24 cellular contexts compared by ENCODE assay signal in the genomic region with DNA sequence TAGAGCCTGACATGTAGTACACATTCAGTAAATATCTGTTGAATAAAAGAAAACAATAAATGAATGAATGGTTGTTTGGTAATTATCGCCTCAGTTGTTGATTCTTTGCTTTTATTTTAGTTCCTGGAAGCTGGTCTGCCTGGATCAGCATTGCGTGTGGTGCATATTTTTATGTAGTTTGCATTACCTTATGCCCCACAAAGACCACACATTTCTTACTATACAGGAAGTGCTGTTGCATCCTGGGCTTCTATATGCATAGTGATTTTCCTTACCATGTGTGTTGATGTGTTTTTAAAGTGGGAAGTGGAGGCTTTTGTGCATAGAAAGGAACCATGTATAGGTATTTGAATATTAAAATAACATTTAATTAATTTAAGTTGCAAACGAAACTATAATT. TPM values are rescaled to one million over a fixed set of nuclear protein-coding genes. Genes with fewer than 3 reads are reported as not detected.
DNase-seq lines count a peak whose midpoint lies in the region; ATAC-seq and TF ChIP-seq lines count a peak whose summit lies in the region.
"Had no signal": no experiment of that assay in that cellular context is flagged by ENCODE, and none has a peak within 500 bp of the region (broad histone marks: within the 10 kb centered on the region; RNA-seq: fewer than 3 reads in every experiment).

No MANE protein-coding gene starts in this region.

- H3K79me2 ChIP-seq in DOHH2 (ENCODE audit: control insufficient read depth, low read length): no peaks in the 10 kb centered on the region

- H3K4me2 ChIP-seq in DOHH2 (ENCODE audit: low read length) (peak overlapping the region; percentile 59), mesenchymal stem cell (ENCODE audit: low read length, poor library complexity, severe bottlenecking) (no peak overlapping the region)

- H3K27me3 ChIP-seq in CD8-positive, alpha-beta T cell (ENCODE audit: insufficient read depth, low read length): no peaks in the 10 kb centered on the region
- no peaks in the 10 kb centered on the region for H3K27me3 ChIP-seq in DOHH2 (ENCODE audit: control insufficient read depth, low read length)
- no peaks in the 10 kb centered on the region for H3K27me3 ChIP-seq in lower lobe of right lung (ENCODE audit: low read depth)
- no peaks in the 10 kb centered on the region for H3K27me3 ChIP-seq in mesenchymal stem cell (ENCODE audit: control insufficient read depth in 1 of 2, insufficient read depth in 1 of 2, low read length in 2 of 2)

- H4K8ac ChIP-seq in mesenchymal stem cell (ENCODE audit: low read length): no peak overlapping the region

- WGBS in mesenchymal stem cell: 74% methylated on average over 2 of the region's 3 CpGs

- no peaks in the 10 kb centered on the region for H3K36me3 ChIP-seq in CD8-positive, alpha-beta T cell (ENCODE audit: insufficient read depth, low read length)
- H3K36me3 ChIP-seq in DOHH2 (ENCODE audit: control insufficient read depth, low read length) (no peaks in the 10 kb centered on the region), lower lobe of right lung (no peaks in the 10 kb centered on the region), mesenchymal stem cell (ENCODE audit: control insufficient read depth in 1 of 2, insufficient read depth in 2 of 2, low read depth in 1 of 2, low read length in 2 of 2) (no peaks in the 10 kb centered on the region)

- H3K79me1 ChIP-seq in mesenchymal stem cell (replicated peaks; ENCODE audit: low read length, poor library complexity, severe bottlenecking): no peaks in the 10 kb centered on the region

- H3K27me3 Mint-ChIP-seq in CD8-positive, alpha-beta T cell (ENCODE audit: low read depth): no peaks in the 10 kb centered on the region
- no peaks in the 10 kb centered on the region for H3K27me3 Mint-ChIP-seq in activated CD8-positive, alpha-beta T cell treated with anti-CD3 and anti-CD28 coated beads, Interleukin-2, amount 10 ng/mL, durations not matched to agents 7 days and 5 days (ENCODE audit: low read depth)
- no peaks in the 10 kb centered on the region for H3K27me3 Mint-ChIP-seq in stimulated activated memory B cell treated with anti-CD40 and anti-IgM and Interleukin-4, amounts not matched to agents 10 μg/mL and 1 μg/mL and 100 μg/mL, for 72 hours

- no peaks in the 10 kb centered on the region for H3K9me2 ChIP-seq in DOHH2 (replicated peaks; ENCODE audit: control insufficient read depth, low read length)

- no peak overlapping the region for H2BK15ac ChIP-seq in mesenchymal stem cell (ENCODE audit: low read depth, poor library complexity, severe bottlenecking)

- no peak overlapping the region for H3K23ac ChIP-seq in mesenchymal stem cell (ENCODE audit: low read length in 2 of 2)

- peaks cover 34% of the 10 kb centered on the region for H3K4me1 Mint-ChIP-seq in CD8-positive, alpha-beta T cell (ENCODE audit: low read depth)
- peaks cover 59% of the 10 kb centered on the region for H3K4me1 Mint-ChIP-seq in activated CD8-positive, alpha-beta T cell treated with anti-CD3 and anti-CD28 coated beads, Interleukin-2, amount 10 ng/mL, durations not matched to agents 7 days and 5 days (ENCODE audit: low read depth)
- peaks cover 29% of the 10 kb centered on the region for H3K4me1 Mint-ChIP-seq in stimulated activated memory B cell treated with anti-CD40 and anti-IgM and Interleukin-4, amounts not matched to agents 10 μg/mL and 1 μg/mL and 100 μg/mL, for 72 hours
- H3K4me1 Mint-ChIP-seq: CD14-positive monocyte had no signal

- 0 out of 2 replicates have a peak, but pooled peaks cover 11% of the 10 kb centered on the region for H3F3A ChIP-seq in DOHH2 (ENCODE audit: control insufficient read depth, insufficient read depth)

- H3K36me3 Mint-ChIP-seq in CD8-positive, alpha-beta T cell: peaks cover 5% of the 10 kb centered on the region
- peaks cover 18% of the 10 kb centered on the region for H3K36me3 Mint-ChIP-seq in activated CD8-positive, alpha-beta T cell treated with anti-CD3 and anti-CD28 coated beads, Interleukin-2, amount 10 ng/mL, durations not matched to agents 7 days and 5 days (ENCODE audit: low read depth)
- peaks cover 12% of the 10 kb centered on the region for H3K36me3 Mint-ChIP-seq in stimulated activated memory B cell treated with anti-CD40 and anti-IgM and Interleukin-4, amounts not matched to agents 10 μg/mL and 1 μg/mL and 100 μg/mL, for 72 hours
- H3K36me3 Mint-ChIP-seq: CD14-positive monocyte had no signal

- intact Hi-C loops in CD8-positive, alpha-beta T cell (cut with DNase I, micrococcal nuclease): no loop called here
- intact Hi-C loops in lower lobe of right lung (cut with DNase I): no loop called here

- CTCF ChIA-PET in CD8-positive, alpha-beta T cell (lab: Charles Lee): no interaction called here
- CTCF ChIA-PET in activated CD8-positive, alpha-beta T cell treated with anti-CD3 and anti-CD28 coated beads, Interleukin-2, amount 10 ng/mL, durations not matched to agents 7 days and 5 days (lab: Charles Lee): no interaction called here

- H3K9me3 Mint-ChIP-seq in CD8-positive, alpha-beta T cell: peaks cover 4% of the 10 kb centered on the region
- no peaks in the 10 kb centered on the region for H3K9me3 Mint-ChIP-seq in activated CD8-positive, alpha-beta T cell treated with anti-CD3 and anti-CD28 coated beads, Interleukin-2, amount 10 ng/mL, durations not matched to agents 7 days and 5 days (ENCODE audit: insufficient read depth)
- H3K9me3 Mint-ChIP-seq in stimulated activated memory B cell treated with anti-CD40 and anti-IgM and Interleukin-4, amounts not matched to agents 10 μg/mL and 1 μg/mL and 100 μg/mL, for 72 hours: peaks cover 8% of the 10 kb centered on the region

- H3K18ac ChIP-seq in mesenchymal stem cell (ENCODE audit: low read depth in 1 of 2, low read length in 2 of 2): no peak overlapping the region

- no peak for DNase-seq in CD8-positive, alpha-beta T cell
- DNase-seq in activated CD8-positive, alpha-beta T cell treated with anti-CD3 and anti-CD28 coated beads, Interleukin-2, amount 10 ng/mL, durations not matched to agents 7 days and 5 days: peak; percentile 46
- DNase-seq in midbrain (lab: John Stamatoyannopoulos, UW) (no peak), lower lobe of right lung (no peak), mesenchymal stem cell (no peak)
- DNase-seq: Calu3, DMS153, HCEC 1CT, KG1, MM.1S, NCI-H1048, NCI-H1417, NCI-H1694 treated with DMSO at 0.1 percent for 48 hours, NCI-H2081 treated with DMSO at 0.1 percent for 48 hours, NCI-H2171, NCI-H226, NCI-H510A, NCI-H69, SHP77 treated with DMSO at 0.1 percent for 48 hours had no signal

- peaks cover 5% of the 10 kb centered on the region for H3K4me1 ChIP-seq in CD8-positive, alpha-beta T cell (ENCODE audit: insufficient read depth, low read length)
- peaks cover 79% of the 10 kb centered on the region for H3K4me1 ChIP-seq in DOHH2 (ENCODE audit: control insufficient read depth, low read length)
- H3K4me1 ChIP-seq in lower lobe of right lung: no peaks in the 10 kb centered on the region
- H3K4me1 ChIP-seq in mesenchymal stem cell (ENCODE audit: control insufficient read depth, insufficient read depth, low read depth, low read length): peaks cover 1% of the 10 kb centered on the region

- no peak overlapping the region for H2BK5ac ChIP-seq in mesenchymal stem cell (ENCODE audit: low read depth, low read length, poor library complexity, severe bottlenecking)

- TF ChIP-seq CTCF in CD8-positive, alpha-beta T cell (IDR thresholded peaks at IDR 0.05): no peak
- TF ChIP-seq CTCF in DOHH2 (IDR thresholded peaks at IDR 0.05; ENCODE audit: low read depth, low read length, poor library complexity, severe bottlenecking) (no peak), lower lobe of right lung (IDR thresholded peaks at IDR 0.05) (no peak)

- H3K4me3 ChIP-seq in CD8-positive, alpha-beta T cell (ENCODE audit: low read depth, low read length): no peak overlapping the region
- H3K4me3 ChIP-seq in DOHH2 (ENCODE audit: low read length): peak overlapping the region; percentile 44
- H3K4me3 ChIP-seq in lower lobe of right lung: no peak overlapping the region
- H3K4me3 ChIP-seq in mesenchymal stem cell (ENCODE audit: insufficient read depth in 1 of 2, low read depth in 1 of 2, low read length in 2 of 2): no peak overlapping the region

- no peak overlapping the region for H3K4ac ChIP-seq in mesenchymal stem cell (ENCODE audit: low read depth in 1 of 2, low read length in 2 of 2)

- H2BK12ac ChIP-seq in mesenchymal stem cell (ENCODE audit: low read length in 2 of 2): no peak overlapping the region

- no peak overlapping the region for H2AFZ ChIP-seq in mesenchymal stem cell (ENCODE audit: low read depth, low read length)

- no peak overlapping the region for H2AK5ac ChIP-seq in mesenchymal stem cell (ENCODE audit: low read length, severe bottlenecking)

- no peak overlapping the region for H3K9ac ChIP-seq in mesenchymal stem cell (ENCODE audit: low read length)

- H3K14ac ChIP-seq in mesenchymal stem cell (ENCODE audit: low read length in 2 of 2): no peak overlapping the region

- no peak overlapping the region for H4K91ac ChIP-seq in mesenchymal stem cell (ENCODE audit: low read length)

- H3K9me3 ChIP-seq in CD8-positive, alpha-beta T cell (ENCODE audit: low read length): no peaks in the 10 kb centered on the region
- H3K9me3 ChIP-seq in DOHH2 (ENCODE audit: control insufficient read depth, insufficient read depth, low read length): 0 out of 2 replicates have a peak, but pooled peaks cover 3% of the 10 kb centered on the region
- H3K9me3 ChIP-seq in lower lobe of right lung: no peaks in the 10 kb centered on the region
- H3K9me3 ChIP-seq in mesenchymal stem cell (ENCODE audit: control insufficient read depth, low read length): no peaks in the 10 kb centered on the region

- no peak for ATAC-seq in CD8-positive, alpha-beta T cell
- ATAC-seq in activated CD8-positive, alpha-beta T cell treated with anti-CD3 and anti-CD28 coated beads, Interleukin-2, amount 10 ng/mL, durations not matched to agents 7 days and 5 days: peak; percentile 83
- no peak for ATAC-seq in stimulated activated memory B cell treated with anti-CD40 and anti-IgM and Interleukin-4, amounts not matched to agents 10 μg/mL and 1 μg/mL and 100 μg/mL, for 72 hours
- ATAC-seq in lower lobe of right lung: no peak
- ATAC-seq: Panc1 had no signal

- no peaks in the 10 kb centered on the region for H4K20me1 ChIP-seq in DOHH2 (ENCODE audit: control insufficient read depth, insufficient read depth, low read depth, low read length)

- POLR2A ChIA-PET in CD8-positive, alpha-beta T cell (lab: Charles Lee): interaction anchor here (0.6 to 1.2 kb wide), 2 partner anchors 15 to 362 kb away, joined by 3 read pairs; no protein-coding TSS in a partner anchor
- POLR2A ChIA-PET in activated CD8-positive, alpha-beta T cell treated with anti-CD3 and anti-CD28 coated beads, Interleukin-2, amount 10 ng/mL, durations not matched to agents 7 days and 5 days (lab: Charles Lee): no interaction called here

- H3K27ac Mint-ChIP-seq in CD8-positive, alpha-beta T cell: peak overlapping the region; percentile 25
- H3K27ac Mint-ChIP-seq in activated CD8-positive, alpha-beta T cell treated with anti-CD3 and anti-CD28 coated beads, Interleukin-2, amount 10 ng/mL, durations not matched to agents 7 days and 5 days: peak overlapping the region; percentile 66
- peak overlapping the region; percentile 4 for H3K27ac Mint-ChIP-seq in stimulated activated memory B cell treated with anti-CD40 and anti-IgM and Interleukin-4, amounts not matched to agents 10 μg/mL and 1 μg/mL and 100 μg/mL, for 72 hours
- H3K27ac Mint-ChIP-seq: CD14-positive monocyte had no signal

- H3K27ac ChIP-seq in CD8-positive, alpha-beta T cell (ENCODE audit: low read depth, low read length): no peak overlapping the region
- H3K27ac ChIP-seq in DOHH2 (ENCODE audit: low read depth, low read length) (peak overlapping the region; percentile 66), lower lobe of right lung (no peak overlapping the region), mesenchymal stem cell (ENCODE audit: low read length, poor library complexity, severe bottlenecking) (no peak overlapping the region)
- H3K27ac ChIP-seq: RWPE1 had no signal

- no peak overlapping the region for H2BK120ac ChIP-seq in mesenchymal stem cell (ENCODE audit: low read depth, low read length)

- no peak overlapping the region for H3K4me3 Mint-ChIP-seq in CD8-positive, alpha-beta T cell
- peak overlapping the region; percentile 9 for H3K4me3 Mint-ChIP-seq in activated CD8-positive, alpha-beta T cell treated with anti-CD3 and anti-CD28 coated beads, Interleukin-2, amount 10 ng/mL, durations not matched to agents 7 days and 5 days
- H3K4me3 Mint-ChIP-seq in stimulated activated memory B cell treated with anti-CD40 and anti-IgM and Interleukin-4, amounts not matched to agents 10 μg/mL and 1 μg/mL and 100 μg/mL, for 72 hours: no peak overlapping the region
- H3K4me3 Mint-ChIP-seq: CD14-positive monocyte had no signal

RNA-seq across cellular contexts. Expression of a gene that starts 43.6 kb away (rescaled TPM):
- 100 to 1,000 TPM; 118 to 122 TPM for total RNA-seq in CD8-positive, alpha-beta T cell
- total RNA-seq in activated CD8-positive, alpha-beta T cell treated with anti-CD3 and anti-CD28 coated beads, Interleukin-2, amount 10 ng/mL, durations not matched to agents 7 days and 5 days: 10 to 100 TPM; 72.9 to 73.1 TPM
- 17.6 TPM for total RNA-seq in lower lobe of right lung
- polyA plus RNA-seq in mesenchymal stem cell (2013, experiment 1 of 2): 16.8 TPM
- polyA plus RNA-seq in mesenchymal stem cell (2013, experiment 2 of 2): 16.8 TPM

Comparison
In these comparisons a context has a peak if more than half of its experiments do, and no peak if none do; other contexts are left out.
1. H3K27ac Mint-ChIP-seq: peak in every context shown above with its lines; median percentile 66 in activated CD8-positive, alpha-beta T cell treated with anti-CD3 and anti-CD28 coated beads, Interleukin-2, amount 10 ng/mL, durations not matched to agents 7 days and 5 days; 25 in CD8-positive, alpha-beta T cell; 4 in stimulated activated memory B cell treated with anti-CD40 and anti-IgM and Interleukin-4, amounts not matched to agents 10 μg/mL and 1 μg/mL and 100 μg/mL, for 72 hours.